ENCODE assay signal across 23 cellular contexts in the genomic region with DNA sequence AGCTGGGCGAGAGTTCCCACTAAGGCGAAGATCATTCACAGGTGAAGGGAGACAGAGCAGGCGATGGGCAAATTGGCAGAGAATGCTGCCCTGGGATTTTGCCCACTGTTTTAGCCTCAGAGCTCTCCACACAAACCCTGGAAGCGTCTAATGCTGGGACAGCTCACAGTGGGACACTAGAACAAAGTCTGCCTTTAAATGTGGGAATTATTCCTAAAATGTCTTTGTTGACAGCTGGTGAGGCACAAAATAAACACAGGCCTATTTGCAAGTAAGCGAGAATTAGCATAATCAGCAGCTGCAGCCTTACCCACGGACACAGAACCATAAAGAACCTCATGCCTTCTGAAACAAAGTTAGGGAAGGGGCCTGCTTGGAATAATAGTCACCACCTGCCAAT.
DNase-seq lines count a peak whose midpoint lies in the region; ATAC-seq and TF ChIP-seq lines count a peak whose summit lies in the region.
"Had no signal": no experiment of that assay in that cellular context is flagged by ENCODE, and none has a peak within 500 bp of the region (broad histone marks: within the 10 kb centered on the region; RNA-seq: fewer than 3 reads in every experiment).

No MANE protein-coding gene starts in this region.

- intact Hi-C loops in left ventricle myocardium superior (cut with micrococcal nuclease): no loop called here

- H3K4me3 ChIP-seq in HUES48 (ENCODE audit: low read depth, low read length): no peak overlapping the region
- H3K4me3 ChIP-seq in astrocyte of the cerebellum (ENCODE audit: low read depth, low read length): no peak overlapping the region
- H3K4me3 ChIP-seq: stomach, upper lobe of right lung had no signal

- H3K27me3 ChIP-seq in HUES48 (ENCODE audit: control insufficient read depth, insufficient read depth, low read length): no peaks in the 10 kb centered on the region
- H3K27me3 ChIP-seq: stomach, upper lobe of right lung had no signal

- H3K9ac ChIP-seq in HUES48 (ENCODE audit: low read depth, low read length): no peak overlapping the region

- peak; percentile 20 for DNase-seq in astrocyte of the cerebellum (ENCODE audit: low read depth)
- DNase-seq in left ventricle myocardium superior: no peak
- DNase-seq in pons (ENCODE audit: low spot score): peak; percentile 83
- no peak for DNase-seq in NCI-H226
- DNase-seq in Kasumi-1 (lab: John Stamatoyannopoulos, UW): no peak
- DNase-seq: activated B cell treated with CpG ODN at 0.5 μM for 24 hours; activated CD4-positive, alpha-beta memory T cell treated with anti-CD3 and anti-CD28 coated beads for 36 hours; activated gamma-delta T cell treated with Interleukin-2 at 50 U/mL for 16 hours; activated T-cell treated with anti-CD3 and anti-CD28 coated beads for 4 hours; CD8-positive, alpha-beta T cell; DMS79; KG1; mesendoderm; NCI-H2029; stimulated activated CD4-positive, alpha-beta T cell treated with anti-CD3 and anti-CD28 coated beads, Interleukin-4, amount 100 ng/mL, for 4 hours; stomach; T-helper 9 cell; upper lobe of right lung had no signal

- peaks cover 26% of the 10 kb centered on the region for H3K4me1 ChIP-seq in HUES48 (ENCODE audit: control insufficient read depth, insufficient read depth, low read length)
- H3K4me1 ChIP-seq: upper lobe of right lung had no signal

- in situ Hi-C loops in astrocyte of the cerebellum (cut with HindIII; ENCODE audit: low sequenced_read_pairs): no loop called here

- no peaks in the 10 kb centered on the region for H3K9me3 ChIP-seq in HUES48 (ENCODE audit: control insufficient read depth, insufficient read depth, low read length)
- H3K9me3 ChIP-seq: stomach, upper lobe of right lung had no signal

- peak; percentile 49 for ATAC-seq in left ventricle myocardium superior
- ATAC-seq in HG02623 (IDR thresholded peaks at IDR 0.05; ENCODE audit: unreplicated experiment): no peak
- no peak for ATAC-seq in HG02678 (IDR thresholded peaks at IDR 0.05; ENCODE audit: unreplicated experiment)
- ATAC-seq: CD8-positive, alpha-beta T cell; natural killer cell treated with Interleukin-12 subunit alpha and Interleukin-12 subunit beta and Interleukin-15 and Interleukin-18, amount 100 ng/mL, for 72 hours had no signal

- peak overlapping the region; percentile 20 for H3K27ac ChIP-seq in HUES48 (ENCODE audit: low read depth, low read length)
- H3K27ac ChIP-seq: RWPE1, stomach, upper lobe of right lung had no signal

- no peaks in the 10 kb centered on the region for H3K36me3 ChIP-seq in HUES48 (ENCODE audit: control insufficient read depth, insufficient read depth, low read length)
- H3K36me3 ChIP-seq: stomach, upper lobe of right lung had no signal

- no peak for TF ChIP-seq CTCF in astrocyte of the cerebellum (IDR thresholded peaks at IDR 0.05; ENCODE audit: low read depth, low read length, missing control alignments)

Comparison
In these comparisons a context has a peak if more than half of its experiments do, and no peak if none do; other contexts are left out.
1. DNase-seq: peak in astrocyte of the cerebellum (single experiment) and pons (single experiment); none in left ventricle myocardium superior (single experiment), NCI-H226 (single experiment) and Kasumi-1 (0 of 2).